In the genomic region with DNA sequence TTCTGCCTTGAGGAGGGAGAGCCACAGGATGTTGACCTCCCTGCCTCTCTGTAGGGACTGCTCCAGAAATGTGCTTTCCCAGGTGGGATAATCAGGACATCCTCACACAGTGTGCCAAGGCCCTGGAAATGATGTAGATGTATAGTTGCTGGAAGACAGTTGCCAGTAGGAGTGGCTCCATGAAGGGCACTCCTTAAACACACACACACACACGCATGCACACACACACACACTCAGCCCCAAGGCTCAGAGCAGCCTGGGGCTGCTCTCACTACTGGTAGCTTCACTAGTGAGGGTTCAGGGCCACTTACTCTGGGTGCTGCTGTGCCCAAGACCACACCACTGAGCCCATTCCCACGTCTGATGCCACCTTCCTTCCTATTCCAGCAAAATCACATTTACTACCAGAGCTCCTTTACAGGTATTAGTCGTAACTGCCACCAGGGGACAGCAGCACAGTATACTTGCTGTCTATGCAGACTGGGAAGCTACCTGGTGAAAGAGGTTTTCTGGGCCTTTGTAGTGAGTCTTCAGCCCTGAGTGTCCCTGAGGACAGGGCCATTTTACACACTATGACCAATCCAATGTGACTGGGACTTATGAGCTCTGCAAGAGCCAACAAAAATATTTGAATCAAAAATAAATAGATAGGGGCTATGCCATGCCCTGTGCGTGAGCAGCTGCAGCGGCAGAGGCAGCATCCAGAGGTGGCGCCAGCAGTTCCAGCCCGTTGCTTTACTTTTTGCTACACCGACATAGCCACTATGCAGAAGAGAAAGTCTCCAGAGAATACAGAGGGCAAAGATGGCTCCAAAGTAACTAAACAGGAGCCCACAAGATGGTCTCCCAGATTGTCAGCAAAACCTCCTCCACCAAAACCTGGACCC, we compare ENCODE assay signal across 9 cellular contexts. TPM values are rescaled to one million over a fixed set of nuclear protein-coding genes. Genes with fewer than 3 reads are reported as not detected.
A peak's percentile ranks its signal among the peaks of the same experiment; 100 is the strongest.
DNase-seq lines count a peak whose midpoint lies in the region; ATAC-seq and TF ChIP-seq lines count a peak whose summit lies in the region.
"Had no signal": no experiment of that assay in that cellular context is flagged by ENCODE, and none has a peak within 500 bp of the region (broad histone marks: within the 10 kb centered on the region; RNA-seq: fewer than 3 reads in every experiment).

No MANE protein-coding gene starts in this region.

- TF ChIP-seq POLR2A in suprapubic skin (IDR thresholded peaks at IDR 0.05) = no peak

- peaks cover 7% of the 10 kb centered on the region for H3K27me3 ChIP-seq in suprapubic skin

- peak; percentile 79 for TF ChIP-seq CTCF in 22Rv1 (IDR thresholded peaks at IDR 0.05)
- TF ChIP-seq CTCF in GM12864 (IDR thresholded peaks at IDR 0.05; ENCODE audit: low read depth, low read length, missing control alignments) = peak; percentile 67
- TF ChIP-seq CTCF in epithelial cell of proximal tubule (conservative IDR thresholded peaks at IDR 0.05; ENCODE audit: low read depth, low read length) = peak; percentile 75
- TF ChIP-seq CTCF in suprapubic skin (IDR thresholded peaks at IDR 0.05) = peak in 1 of 2 donors; percentile 24

- H3K4me3 ChIP-seq in GM12864 (ENCODE audit: low read depth, low read length) (no peak overlapping the region), epithelial cell of proximal tubule (ENCODE audit: low read depth, low read length) (no peak overlapping the region), suprapubic skin (no peak overlapping the region)

- no peaks in the 10 kb centered on the region for H3K9me3 ChIP-seq in suprapubic skin

- DNase-seq in GM12864 (ENCODE audit: low read depth) = peak; percentile 8
- DNase-seq in OCI-M1 (lab: John Stamatoyannopoulos, UW) = peak; percentile 13
- DNase-seq in epithelial cell of proximal tubule (ENCODE audit: low read depth) = peak; percentile 13
- no peak for DNase-seq in substantia nigra (lab: John Stamatoyannopoulos, UW)
- no peak for DNase-seq in inferior parietal cortex (ENCODE audit: extremely low spot score)
- no peak for DNase-seq in suprapubic skin (ENCODE audit: low spot score in 2 of 2)
- DNase-seq: foreskin melanocyte had no signal

- WGBS in suprapubic skin = 38% methylated on average over 8 of the region's 8 CpGs

- no peaks in the 10 kb centered on the region for H3K4me1 ChIP-seq in suprapubic skin

- H3K27ac ChIP-seq in 22Rv1 (no peak overlapping the region), substantia nigra (ENCODE audit: low read depth, low read length, poor library complexity, severe bottlenecking) (no peak overlapping the region), suprapubic skin (no peak overlapping the region)

- no peak for TF ChIP-seq EP300 in suprapubic skin (IDR thresholded peaks at IDR 0.05)

- H3K36me3 ChIP-seq in suprapubic skin = no peaks in the 10 kb centered on the region

- no peak for ATAC-seq in HG03565 (IDR thresholded peaks at IDR 0.05; ENCODE audit: unreplicated experiment)

RNA-seq across cellular contexts. Expression of a gene that starts 15.0 kb away (rescaled TPM):
- not detected in 2 replicates for total RNA-seq in epithelial cell of proximal tubule
- total RNA-seq in suprapubic skin = 10 to 100 TPM in 1 of 4 donors, 1 to 10 TPM in 2, under 1 TPM in 1; 0.72 to 12.6 (median 5.4) TPM

RNA-seq across cellular contexts. Expression of a gene that starts 39.2 kb away (rescaled TPM):
- not detected in 2 replicates for total RNA-seq in epithelial cell of proximal tubule
- 1,000 to 10,000 TPM in 3 of 4 donors, 100 to 1,000 TPM in 1; 259 to 1,520 (median 1,297) TPM for total RNA-seq in suprapubic skin

Comparison
In these comparisons a context has a peak if more than half of its experiments do, and no peak if none do; other contexts are left out.
1. DNase-seq: peak in GM12864 (single experiment), OCI-M1 (single experiment) and epithelial cell of proximal tubule (single experiment); none in substantia nigra (0 of 49), inferior parietal cortex (single experiment) and suprapubic skin (0 of 2).
2. RNA of a gene that starts 39.2 kb away (total RNA-seq): 259 to 1,520 TPM in suprapubic skin; not detected in epithelial cell of proximal tubule; every median in the first group is over 100 times any median in the second.